17 cellular contexts compared by ENCODE assay signal in genomic region chr2:409523-409922, GRCh38.
DNase-seq lines count a peak whose midpoint lies in the region; ATAC-seq, FAIRE-seq and TF ChIP-seq lines count a peak whose summit lies in the region.
"Had no signal": no experiment of that assay in that cellular context is flagged by ENCODE, and none has a peak within 500 bp of the region (broad histone marks: within the 10 kb centered on the region; RNA-seq: fewer than 3 reads in every experiment).

No MANE protein-coding gene starts in this region.

- CTCF ChIA-PET in HEK293 (lab: Yijun Ruan, JAX) (no interaction called here), H1 (lab: Charles Lee; ENCODE audit: partially characterized antibody) (no interaction called here)

- no peaks in the 10 kb centered on the region for H3K36me3 Mint-ChIP-seq in activated naive CD4-positive, alpha-beta T cell treated with anti-CD3 and anti-CD28 coated beads, Interleukin-2, amount 50 U/mL, for 24 hours
- no peaks in the 10 kb centered on the region for H3K36me3 Mint-ChIP-seq in stimulated activated effector memory CD8-positive, alpha-beta T cell treated with anti-CD3 and anti-CD28 coated beads, Interleukin-12 subunit alpha, Interleukin-12 subunit beta, amount 100 ng/mL, for 72 hours
- peaks cover 5% of the 10 kb centered on the region in 2 donors for H3K36me3 Mint-ChIP-seq in stimulated activated naive B cell treated with anti-CD40 and anti-IgM and Interleukin-4, amounts not matched to agents 10 μg/mL and 1 μg/mL and 100 μg/mL, for 72 hours

- no peaks in the 10 kb centered on the region for H3K79me2 ChIP-seq in H1 (ENCODE audit: control insufficient read depth in 1 of 2, insufficient read depth in 2 of 2, low read length in 2 of 2)

- H3K4me1 ChIP-seq in HEK293 (ENCODE audit: control insufficient read depth, insufficient read depth, low read length) (no peaks in the 10 kb centered on the region), H1 (replicated peaks in 1 of 4; ENCODE audit: control insufficient read depth in 3 of 4, insufficient read depth in 4 of 4, low read length in 3 of 4) (no peaks in the 10 kb centered on the region)

- H2BK120ac ChIP-seq in H1 (replicated peaks; ENCODE audit: low read depth, low read length) = no peak overlapping the region

- H3K23ac ChIP-seq in H1 (ENCODE audit: insufficient read length) = no peak overlapping the region

- no peaks in the 10 kb centered on the region for H3K27me3 Mint-ChIP-seq in activated naive CD4-positive, alpha-beta T cell treated with anti-CD3 and anti-CD28 coated beads, Interleukin-2, amount 50 U/mL, for 24 hours
- H3K27me3 Mint-ChIP-seq in stimulated activated naive B cell treated with anti-CD40 and anti-IgM and Interleukin-4, amounts not matched to agents 10 μg/mL and 1 μg/mL and 100 μg/mL, for 72 hours = peaks cover 0 to 6% of the 10 kb centered on the region in 2 donors
- H3K27me3 Mint-ChIP-seq: CD4-positive, alpha-beta T cell had no signal

- H3K27ac Mint-ChIP-seq in activated naive CD4-positive, alpha-beta T cell treated with anti-CD3 and anti-CD28 coated beads, Interleukin-2, amount 50 U/mL, for 24 hours = peak overlapping the region; percentile 4
- no peak overlapping the region for H3K27ac Mint-ChIP-seq in stimulated activated effector memory CD8-positive, alpha-beta T cell treated with anti-CD3 and anti-CD28 coated beads, Interleukin-12 subunit alpha, Interleukin-12 subunit beta, amount 100 ng/mL, for 72 hours
- H3K27ac Mint-ChIP-seq in stimulated activated naive B cell treated with anti-CD40 and anti-IgM and Interleukin-4, amounts not matched to agents 10 μg/mL and 1 μg/mL and 100 μg/mL, for 72 hours = no peak overlapping the region
- H3K27ac Mint-ChIP-seq: B cell; CD4-positive, alpha-beta T cell had no signal

- POLR2A ChIA-PET in HEK293 (lab: Yijun Ruan, JAX) = no interaction called here
- POLR2A ChIA-PET in H1 (lab: Charles Lee; ENCODE audit: partially characterized antibody) = no interaction called here

- H3K9me3 ChIP-seq in HEK293 (ENCODE audit: control insufficient read depth, insufficient read depth, low read depth, low read length) = no peaks in the 10 kb centered on the region; the same call in 1 of the 2 replicates
- H3K9me3 ChIP-seq in H1 (ENCODE audit: insufficient read depth in 2 of 2, low read depth in 1 of 2, low read length in 1 of 2) = no peaks in the 10 kb centered on the region; a peak in 1 of 4 replicates

- peaks cover 10% of the 10 kb centered on the region for H3K23me2 ChIP-seq in H1 (ENCODE audit: low read depth, low read length)

- DNase-seq in activated naive CD4-positive, alpha-beta T cell treated with anti-CD3 and anti-CD28 coated beads, Interleukin-2, amount 50 U/mL, for 16 hours = no peak
- DNase-seq in H1 (ENCODE audit: low read depth in 1 of 2, low spot score in 2 of 2) (no peak), Ammon's horn (ENCODE audit: low spot score) (no peak)
- no peak for DNase-seq in stimulated activated effector memory CD8-positive, alpha-beta T cell treated with anti-CD3 and anti-CD28 coated beads, Interleukin-12 subunit alpha, Interleukin-12 subunit beta, amount 100 ng/mL, for 72 hours (ENCODE audit: low spot score in 2 of 2)
- no peak for DNase-seq in stimulated activated naive B cell treated with anti-CD40 and anti-IgM and Interleukin-4, amounts not matched to agents 10 μg/mL and 1 μg/mL and 100 μg/mL, for 72 hours
- DNase-seq: 8988T; ACHN; C1 segment of cervical spinal cord; Calu3; CD4-positive, alpha-beta T cell; DMS 273 treated with DMSO at 0.1 percent for 48 hours had no signal

- FAIRE-seq in H1 (lab: Jason Lieb, UNC) = no peak
- FAIRE-seq: GM18507, H54 had no signal

- H3K4me1 Mint-ChIP-seq in activated naive CD4-positive, alpha-beta T cell treated with anti-CD3 and anti-CD28 coated beads, Interleukin-2, amount 50 U/mL, for 24 hours = no peaks in the 10 kb centered on the region
- H3K4me1 Mint-ChIP-seq in stimulated activated effector memory CD8-positive, alpha-beta T cell treated with anti-CD3 and anti-CD28 coated beads, Interleukin-12 subunit alpha, Interleukin-12 subunit beta, amount 100 ng/mL, for 72 hours = no peaks in the 10 kb centered on the region
- H3K4me1 Mint-ChIP-seq in stimulated activated naive B cell treated with anti-CD40 and anti-IgM and Interleukin-4, amounts not matched to agents 10 μg/mL and 1 μg/mL and 100 μg/mL, for 72 hours = no peaks in the 10 kb centered on the region
- H3K4me1 Mint-ChIP-seq: B cell had no signal

- peak overlapping the region; percentile 12 for H3K56ac ChIP-seq in H1 (replicated peaks; ENCODE audit: insufficient read length, low read depth, low read length)

- H3K4me2 ChIP-seq in H1 (ENCODE audit: insufficient read depth in 1 of 2, low read depth in 2 of 2, low read length in 2 of 2) = no peak overlapping the region

- WGBS in H1 (ENCODE audit: extremely low coverage in 1 of 2, insufficient coverage in 1 of 2, insufficient read length in 1 of 2, insufficient replicate concordance in 2 of 2, low coverage in 1 of 2, low lambda C conversion rate in 2 of 2, missing lambda C conversion rate in 1 of 2), 2 experiments = 89% methylated on average over 4 of the region's 4 CpGs; no CpG with 5 or more reads in 1 of the 2 experiments

- no peak overlapping the region for H2BK15ac ChIP-seq in H1 (ENCODE audit: low read length)

- peak overlapping the region; percentile 9; the same call in 1 of the 2 replicates for H2AK5ac ChIP-seq in H1 (ENCODE audit: low read depth, low read length)

- no peak overlapping the region for H3K4me3 Mint-ChIP-seq in activated naive CD4-positive, alpha-beta T cell treated with anti-CD3 and anti-CD28 coated beads, Interleukin-2, amount 50 U/mL, for 24 hours
- H3K4me3 Mint-ChIP-seq in stimulated activated effector memory CD8-positive, alpha-beta T cell treated with anti-CD3 and anti-CD28 coated beads, Interleukin-12 subunit alpha, Interleukin-12 subunit beta, amount 100 ng/mL, for 72 hours = no peak overlapping the region
- H3K4me3 Mint-ChIP-seq in stimulated activated naive B cell treated with anti-CD40 and anti-IgM and Interleukin-4, amounts not matched to agents 10 μg/mL and 1 μg/mL and 100 μg/mL, for 72 hours = no peak overlapping the region
- H3K4me3 Mint-ChIP-seq: B cell; CD4-positive, alpha-beta T cell had no signal

- no peak overlapping the region for H3K18ac ChIP-seq in H1 (ENCODE audit: extremely low read depth, low read length)

- H3K27me3 ChIP-seq in H1 (replicated peaks in 1 of 4; ENCODE audit: control insufficient read depth in 3 of 4, extremely low read depth in 1 of 4, insufficient read depth in 3 of 4, low read length in 3 of 4) = no peaks in the 10 kb centered on the region

- no peak overlapping the region for H2BK5ac ChIP-seq in H1 (ENCODE audit: low read depth, low read length)

- ATAC-seq in stimulated activated effector memory CD8-positive, alpha-beta T cell treated with anti-CD3 and anti-CD28 coated beads, Interleukin-12 subunit alpha, Interleukin-12 subunit beta, amount 100 ng/mL, for 72 hours = peak; percentile 36
- no peak for ATAC-seq in stimulated activated naive B cell treated with anti-CD40 and anti-IgM and Interleukin-4, amounts not matched to agents 10 μg/mL and 1 μg/mL and 100 μg/mL, for 72 hours (replicated peaks)
- no peak for ATAC-seq in HG03025 (IDR thresholded peaks at IDR 0.05; ENCODE audit: low FRiP score, unreplicated experiment)

- H3K36me3 ChIP-seq in HEK293 (ENCODE audit: control insufficient read depth in 2 of 2, insufficient read depth in 1 of 2, low read length in 2 of 2) (no peaks in the 10 kb centered on the region), H1 (ENCODE audit: control insufficient read depth in 2 of 4, insufficient read depth in 4 of 4, low read length in 3 of 4) (no peaks in the 10 kb centered on the region)

- H2BK20ac ChIP-seq in H1 (ENCODE audit: low read length) = no peak overlapping the region

- H3K14ac ChIP-seq in H1 (ENCODE audit: insufficient read length) = no peak overlapping the region

- peaks cover 0 to 7% of the 10 kb centered on the region in 2 experiments for H4K20me1 ChIP-seq in H1 (replicated peaks in 1 of 2; ENCODE audit: control insufficient read depth in 1 of 2, insufficient read depth in 2 of 2, low read length in 2 of 2)

- H2AFZ ChIP-seq in H1 (ENCODE audit: low read length) = no peak overlapping the region

- H3K4me3 ChIP-seq in HEK293 (ENCODE audit: low read depth, low read length) = no peak overlapping the region
- no peak overlapping the region for H3K4me3 ChIP-seq in H1 (ENCODE audit: extremely low read depth in 1 of 4, insufficient read depth in 2 of 4, low read depth in 3 of 4, low read length in 4 of 4)

- H2BK12ac ChIP-seq in H1 (ENCODE audit: low read depth, low read length) = 0 out of 2 replicates have a peak overlapping the region, but pooled peaks have one; percentile 43

- peaks cover 4% of the 10 kb centered on the region for H3K9me3 Mint-ChIP-seq in activated naive CD4-positive, alpha-beta T cell treated with anti-CD3 and anti-CD28 coated beads, Interleukin-2, amount 50 U/mL, for 24 hours
- H3K9me3 Mint-ChIP-seq in stimulated activated effector memory CD8-positive, alpha-beta T cell treated with anti-CD3 and anti-CD28 coated beads, Interleukin-12 subunit alpha, Interleukin-12 subunit beta, amount 100 ng/mL, for 72 hours = peaks cover 9% of the 10 kb centered on the region
- H3K9me3 Mint-ChIP-seq in stimulated activated naive B cell treated with anti-CD40 and anti-IgM and Interleukin-4, amounts not matched to agents 10 μg/mL and 1 μg/mL and 100 μg/mL, for 72 hours = peaks cover 5 to 18% of the 10 kb centered on the region in 2 donors
- H3K9me3 Mint-ChIP-seq: CD4-positive, alpha-beta T cell had no signal

- peak overlapping the region; percentile 83; the same call in 1 of the 2 replicates for H4K8ac ChIP-seq in H1 (ENCODE audit: extremely low read depth, insufficient read depth, low read length)

- no peak for TF ChIP-seq RAD21 in H1 (IDR thresholded peaks at IDR 0.05 in 1 of 2, conservative IDR thresholded peaks at IDR 0.05 in 1 of 2; ENCODE audit: low read depth in 2 of 2, low read length in 2 of 2)

- no peak for TF ChIP-seq POLR2A in H1 (IDR thresholded peaks at IDR 0.05; ENCODE audit: control extremely low read depth in 1 of 2, low read depth in 2 of 2, low read length in 2 of 2)

- no peak overlapping the region for H3K4ac ChIP-seq in H1 (replicated peaks; ENCODE audit: insufficient read length, low read depth, low read length)

- TF ChIP-seq CTCF in HEK293 (tag by site-specific recombination; IDR thresholded peaks at IDR 0.05) (no peak), H1 (IDR thresholded peaks at IDR 0.05; ENCODE audit: control extremely low read depth in 1 of 3, insufficient read depth in 1 of 3, low read depth in 1 of 3, low read length in 3 of 3) (no peak)

- H3K27ac ChIP-seq in HEK293 (ENCODE audit: extremely low read depth, low read depth, low read length) = no peak overlapping the region
- no peak overlapping the region for H3K27ac ChIP-seq in H1 (ENCODE audit: low read depth, low read length)

- no peak overlapping the region; a peak in 1 of 7 replicates for H3K9ac ChIP-seq in H1 (replicated peaks in 1 of 4; ENCODE audit: extremely low read depth in 1 of 4, low read depth in 3 of 4, low read length in 3 of 4)

- no peak overlapping the region for H4K91ac ChIP-seq in H1 (replicated peaks; ENCODE audit: insufficient read length, low read length)

- TF ChIP-seq EP300 in H1 (IDR thresholded peaks at IDR 0.05; ENCODE audit: borderline replicate concordance in 1 of 2, low read depth in 2 of 2, low read length in 2 of 2) = no peak

- no peaks in the 10 kb centered on the region for H3K79me1 ChIP-seq in H1 (ENCODE audit: low read depth, low read length)

- no peak overlapping the region for H4K5ac ChIP-seq in H1 (ENCODE audit: insufficient read length, low read depth, low read length)
